ENCODE assay signal across 1 cellular context in the genomic region with DNA sequence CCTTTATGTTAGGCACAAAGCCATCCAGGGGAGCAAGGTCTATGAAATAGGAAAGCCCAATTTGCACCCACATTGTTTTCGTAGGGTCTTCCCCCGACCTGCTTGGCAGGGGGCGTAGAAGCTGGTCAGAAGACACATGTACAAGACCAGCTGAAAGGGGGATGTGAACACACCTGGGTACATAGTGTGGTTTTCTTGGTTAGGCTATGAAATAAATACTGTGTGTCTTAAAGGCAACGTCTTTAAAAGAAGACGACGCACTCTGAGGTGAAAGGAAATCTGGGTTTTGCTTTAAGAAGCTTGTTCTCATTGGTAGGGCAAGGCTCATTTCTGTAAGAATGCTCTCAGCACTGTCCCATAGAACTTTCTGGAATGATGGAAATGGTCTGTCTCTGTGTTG.
TF ChIP-seq lines count a peak whose summit lies in the region.

No MANE protein-coding gene starts in this region.

TF ChIP-seq in H1, 55 proteins besides CTCF, POLR2A, EP300 and RAD21:
- TF ChIP-seq RBBP5 (IDR thresholded peaks at IDR 0.05; ENCODE audit: borderline replicate concordance, low read depth, low read length) (no peak), JUND (IDR thresholded peaks at IDR 0.05; ENCODE audit: low read length) (no peak), TAF1 (IDR thresholded peaks at IDR 0.05; ENCODE audit: low read depth, low read length) (no peak), CHD1 (IDR thresholded peaks at IDR 0.05; ENCODE audit: low read depth, low read length) (no peak), SIRT6 (IDR thresholded peaks at IDR 0.05; ENCODE audit: low read length) (no peak), POU5F1 (IDR thresholded peaks at IDR 0.05; ENCODE audit: low read depth, low read length) (no peak), SAP30 (IDR thresholded peaks at IDR 0.05; ENCODE audit: insufficient read depth, insufficient replicate concordance, low read length) (no peak), MAFK (IDR thresholded peaks at IDR 0.05; ENCODE audit: low read depth, low read length) (no peak), ASH2L (IDR thresholded peaks at IDR 0.05; ENCODE audit: low read length) (no peak), SRF (IDR thresholded peaks at IDR 0.05; ENCODE audit: low read depth, low read length) (no peak), GABPA (IDR thresholded peaks at IDR 0.05; ENCODE audit: borderline replicate concordance, insufficient read depth, low read length) (no peak)
